ENCODE assay signal across 13 cellular contexts in the genomic region with DNA sequence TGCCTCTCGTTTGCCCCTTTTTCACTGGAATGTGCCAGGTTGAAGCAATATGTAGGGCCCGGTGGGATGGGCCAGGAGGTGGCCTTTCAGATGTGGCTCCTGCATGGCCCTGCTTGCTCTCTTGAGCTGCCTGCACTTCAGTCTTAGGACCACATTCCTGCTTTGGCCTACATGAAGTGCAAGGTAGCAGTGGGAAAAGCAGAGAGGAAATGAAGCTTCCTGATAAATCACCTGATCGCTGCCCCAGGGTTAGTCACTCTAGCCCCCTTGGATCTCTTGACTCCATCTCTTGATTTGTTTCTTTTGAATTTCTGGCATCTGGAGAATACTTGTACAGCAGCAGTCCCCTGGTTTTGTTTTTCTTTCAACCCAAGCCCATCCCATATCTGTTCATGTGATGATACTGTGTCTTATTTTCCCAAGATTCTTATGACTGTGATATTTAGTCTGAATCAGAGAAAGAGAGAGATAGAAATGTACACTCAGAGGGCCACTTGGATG.
DNase-seq lines count a peak whose midpoint lies in the region; ATAC-seq, FAIRE-seq and TF ChIP-seq lines count a peak whose summit lies in the region.
"Had no signal": no experiment of that assay in that cellular context is flagged by ENCODE, and none has a peak within 500 bp of the region (broad histone marks: within the 10 kb centered on the region; RNA-seq: fewer than 3 reads in every experiment).

No MANE protein-coding gene starts in this region.

- intact Hi-C loops in MCF 10A (cut with micrococcal nuclease), result no loop called here
- intact Hi-C loops in breast epithelium (cut with DNase I; ENCODE audit: low total_unique reads), result no loop called here
- intact Hi-C loops in stomach (cut with DNase I; ENCODE audit: low total_unique reads), result no loop called here

- H3K27ac ChIP-seq in breast epithelium (peak overlapping the region in 1 of 2 donors; percentile 76), keratinocyte (ENCODE audit: control insufficient read depth, insufficient read depth, low read length) (peak overlapping the region; percentile 73), stomach (peak overlapping the region in 1 of 5 donors; percentile 28)

- no peak for TF ChIP-seq POLR2A in breast epithelium (IDR thresholded peaks at IDR 0.05)
- no peak for TF ChIP-seq POLR2A in GM12891 (IDR thresholded peaks at IDR 0.05; ENCODE audit: low read depth, low read length)
- no peak for TF ChIP-seq POLR2A in stomach (IDR thresholded peaks at IDR 0.05)

- in situ Hi-C loops in astrocyte of the spinal cord (cut with HindIII; ENCODE audit: low sequenced_read_pairs), result no loop called here

- TF ChIP-seq CTCF in MCF 10A (IDR thresholded peaks at IDR 0.05; ENCODE audit: unreplicated experiment) (no peak), breast epithelium (IDR thresholded peaks at IDR 0.05) (no peak), astrocyte of the spinal cord (IDR thresholded peaks at IDR 0.05; ENCODE audit: low read depth, low read length) (no peak), keratinocyte (optimal IDR thresholded peaks at IDR 0.05 in 1 of 3, IDR thresholded peaks at IDR 0.05 in 1 of 3, conservative IDR thresholded peaks at IDR 0.05 in 1 of 3; ENCODE audit: extremely low read depth in 1 of 3, insufficient read depth in 2 of 3, low read length in 3 of 3) (no peak), stomach (IDR thresholded peaks at IDR 0.05) (no peak)

- H3K4me1 ChIP-seq in breast epithelium, result no peaks in the 10 kb centered on the region
- peaks cover 73% of the 10 kb centered on the region for H3K4me1 ChIP-seq in keratinocyte (ENCODE audit: control insufficient read depth, extremely low read depth, insufficient read depth, low read length)
- peaks cover 0 to 35% (median 11%) of the 10 kb centered on the region in 4 donors for H3K4me1 ChIP-seq in stomach

- CTCF ChIA-PET in MCF 10A (lab: Yijun Ruan, JAX), result interaction anchor here (0.5 to 0.8 kb wide), 3 partner anchors 108 to 550 kb away, joined by 3 read pairs; no protein-coding TSS in a partner anchor

- WGBS in stomach, 5 donors, result 33 to 71% (median 63%) methylated on average over 3 of the region's 3 CpGs

- H3K9me1 ChIP-seq in keratinocyte (ENCODE audit: control insufficient read depth, extremely low read depth, insufficient read depth, low read length), result no peaks in the 10 kb centered on the region

- H4K20me1 ChIP-seq in keratinocyte (ENCODE audit: control insufficient read depth, extremely low read depth, insufficient read depth, low read length), result no peaks in the 10 kb centered on the region

- no TSS peak for BruUV-seq in MCF 10A (replicated peaks; lab: Mats Ljungman, UMichigan)

- peak overlapping the region; percentile 90 for H3K27ac Mint-ChIP-seq in MCF 10A (ENCODE audit: low read depth, unreplicated experiment)

- no peak overlapping the region for H3K4me3 Mint-ChIP-seq in MCF 10A (ENCODE audit: unreplicated experiment)

- ATAC-seq in GM21723 (IDR thresholded peaks at IDR 0.05; ENCODE audit: unreplicated experiment), result no peak

- H3K36me3 ChIP-seq in breast epithelium, result no peaks in the 10 kb centered on the region
- no peaks in the 10 kb centered on the region for H3K36me3 ChIP-seq in keratinocyte (ENCODE audit: control insufficient read depth in 2 of 2, extremely low read depth in 1 of 2, insufficient read depth in 2 of 2, low read length in 2 of 2)
- H3K36me3 ChIP-seq in stomach, result no peaks in the 10 kb centered on the region

- no peak for TF ChIP-seq EP300 in stomach (IDR thresholded peaks at IDR 0.05)

- H2AFZ ChIP-seq in keratinocyte (ENCODE audit: control insufficient read depth, low read length), result no peak overlapping the region

- no peak for FAIRE-seq in keratinocyte (lab: Jason Lieb, UNC)
- FAIRE-seq in GM12891 (lab: Jason Lieb, UNC), result no peak
- FAIRE-seq: A204.1 had no signal

- no peaks in the 10 kb centered on the region for H3K9me3 Mint-ChIP-seq in MCF 10A (ENCODE audit: unreplicated experiment)

- H3K36me3 Mint-ChIP-seq in MCF 10A (ENCODE audit: insufficient read depth, unreplicated experiment), result no peaks in the 10 kb centered on the region

- DNase-seq in MCF 10A (ENCODE audit: unreplicated experiment) (no peak), breast epithelium (ENCODE audit: low spot score in 2 of 2) (no peak), astrocyte of the spinal cord (ENCODE audit: low read depth, low spot score) (peak; percentile 51), keratinocyte (ENCODE audit: low read depth, low spot score) (no peak), cortex of kidney (lab: John Stamatoyannopoulos, UW) (no peak), GM12891 (ENCODE audit: insufficient read length, low spot score) (no peak), stomach (no peak)
- DNase-seq: activated CD8-positive, alpha-beta memory T cell treated with anti-CD3 and anti-CD28 coated beads, Interleukin-2, amount 50 U/mL, for 48 hours; DND-41; hippocampal formation; substantia nigra had no signal

- POLR2A ChIA-PET in MCF 10A (lab: Yijun Ruan, JAX), result interaction anchor here (0.6 to 1.6 kb wide), 6 partner anchors 8 to 464 kb away, joined by 3 to 5 read pairs (median 3); no protein-coding TSS in a partner anchor

- H3K4me1 Mint-ChIP-seq in MCF 10A (ENCODE audit: insufficient read depth, unreplicated experiment), result peaks cover 53% of the 10 kb centered on the region

- peaks cover 48% of the 10 kb centered on the region for H3K79me2 ChIP-seq in keratinocyte (ENCODE audit: control insufficient read depth, insufficient read depth, low read length)

- H3K27me3 Mint-ChIP-seq in MCF 10A (ENCODE audit: insufficient read depth, unreplicated experiment), result no peaks in the 10 kb centered on the region

- H3K27me3 ChIP-seq in breast epithelium (no peaks in the 10 kb centered on the region), keratinocyte (ENCODE audit: control insufficient read depth, extremely low read depth, insufficient read depth, low read length) (no peaks in the 10 kb centered on the region), stomach (no peaks in the 10 kb centered on the region)

- H3K9ac ChIP-seq in keratinocyte (ENCODE audit: control insufficient read depth, extremely low read depth, insufficient read depth, low read length), result peak overlapping the region; percentile 47

- dilution Hi-C loops in keratinocyte (cut with MboI; ENCODE audit: extremely low pct_ligation_motif_present, low sequenced_read_pairs), result no loop called here

- H3K9me3 ChIP-seq in breast epithelium (no peaks in the 10 kb centered on the region), keratinocyte (ENCODE audit: control insufficient read depth, low read depth, low read length) (no peaks in the 10 kb centered on the region), stomach (no peaks in the 10 kb centered on the region)

- no peak overlapping the region for H3K4me3 ChIP-seq in breast epithelium
- H3K4me3 ChIP-seq in astrocyte of the spinal cord (ENCODE audit: low read depth, low read length), result no peak overlapping the region
- peak overlapping the region in 2 of 3 experiments; percentile 29 to 30 for H3K4me3 ChIP-seq in keratinocyte (ENCODE audit: control insufficient read depth in 2 of 3, extremely low read depth in 1 of 3, insufficient read depth in 2 of 3, low read depth in 1 of 3, low read length in 3 of 3)
- H3K4me3 ChIP-seq in stomach, result no peak overlapping the region

- peak overlapping the region; percentile 76 for H3K4me2 ChIP-seq in keratinocyte (ENCODE audit: control insufficient read depth, extremely low read depth, insufficient read depth, low read depth, low read length)

TF ChIP-seq in GM12891, 5 proteins besides CTCF, POLR2A, EP300 and RAD21:
- TF ChIP-seq POU2F2 (IDR thresholded peaks at IDR 0.05; ENCODE audit: low read depth, low read length) (no peak), POLR2AphosphoS5 (IDR thresholded peaks at IDR 0.05; ENCODE audit: low read depth, low read length) (no peak), PAX5 (IDR thresholded peaks at IDR 0.05; ENCODE audit: insufficient read depth, low read length, severe bottlenecking) (no peak), SPI1 (IDR thresholded peaks at IDR 0.05; ENCODE audit: low read depth, low read length) (no peak), TAF1 (IDR thresholded peaks at IDR 0.05; ENCODE audit: low read depth, low read length) (no peak)

Comparison
In these comparisons a context has a peak if more than half of its experiments do, and no peak if none do; other contexts are left out.
1. H3K4me3 ChIP-seq: peak in keratinocyte (2 of 3); none in breast epithelium (0 of 3), astrocyte of the spinal cord (single experiment) and stomach (0 of 4).